8 cellular contexts compared by ENCODE assay signal in the genomic region with DNA sequence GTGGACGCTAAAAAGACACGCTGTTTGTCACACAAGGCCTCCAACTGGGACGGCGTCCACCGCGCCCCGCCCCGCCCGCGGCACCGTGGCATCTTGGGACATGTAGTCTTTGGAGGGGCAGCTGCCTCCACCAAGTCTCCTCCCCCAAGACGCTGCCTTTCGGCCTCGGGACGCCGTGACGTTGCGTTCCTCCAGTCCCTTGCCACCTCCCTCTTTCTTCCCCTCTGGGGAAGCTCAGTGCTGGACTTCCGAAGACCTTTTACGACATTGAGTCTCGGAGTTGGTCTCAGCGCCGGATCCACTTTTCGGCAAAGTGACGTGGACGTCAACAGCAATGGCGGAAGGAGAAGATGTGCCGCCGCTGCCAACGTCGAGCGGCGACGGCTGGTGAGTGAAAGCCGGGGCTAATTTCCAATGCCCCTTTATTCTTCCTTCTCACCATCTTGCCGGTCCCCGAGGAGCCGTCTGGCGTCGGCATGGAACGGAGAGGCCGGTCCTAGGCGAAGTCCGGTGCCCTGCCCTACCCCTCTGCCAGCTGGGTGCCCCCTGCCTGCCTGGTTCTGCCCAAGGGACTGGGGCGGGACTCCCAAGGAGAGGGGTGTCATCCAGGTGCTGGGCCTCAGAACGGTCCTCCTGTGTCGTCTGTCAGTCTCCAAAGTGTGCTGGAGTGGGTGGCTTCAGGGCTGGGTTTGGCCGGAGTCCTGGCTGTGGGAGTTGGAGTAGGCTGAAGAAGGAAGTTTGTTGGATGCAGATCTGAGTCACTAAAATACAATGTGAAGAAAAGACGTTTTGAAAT. TPM values are rescaled to one million over a fixed set of nuclear protein-coding genes. Genes with fewer than 3 reads are reported as not detected.
A peak's percentile ranks its signal among the peaks of the same experiment; 100 is the strongest.
DNase-seq lines count a peak whose midpoint lies in the region; ATAC-seq lines count a peak whose summit lies in the region.

TBC1D23 (plus strand) TSS at position 308 of the 796 bp plus-strand sequence; CDS start at position 335, 27 bp downstream.

- H3K27me3 ChIP-seq in rectal smooth muscle tissue (ENCODE audit: control insufficient read depth, insufficient read depth, low read length) = no peaks in the 10 kb centered on the region
- H3K27me3 ChIP-seq in aorta (ENCODE audit: control insufficient read depth in 1 of 2, insufficient read depth in 2 of 2, low read length in 1 of 2) = no peaks in the 10 kb centered on the region

- WGBS in aorta, 2 donors = 0% methylated on average over 49 of the region's 49 CpGs

- intact Hi-C loops in aorta (cut with DNase I) = no loop called here

- peak; percentile 100 for ATAC-seq in GM18511 (IDR thresholded peaks at IDR 0.05; ENCODE audit: unreplicated experiment)
- peak; percentile 99 for ATAC-seq in HG03039 (IDR thresholded peaks at IDR 0.05; ENCODE audit: unreplicated experiment)
- ATAC-seq in aorta (ENCODE audit: low FRiP score) = peak; percentile 100

- peak within 1 kb of the TSS; percentile 98 for H3K4me3 ChIP-seq in rectal smooth muscle tissue (ENCODE audit: low read length)
- H3K4me3 ChIP-seq in aorta (ENCODE audit: low read length in 2 of 2) = peak within 1 kb of the TSS; percentile 72 to 86

- H3K4me1 ChIP-seq in rectal smooth muscle tissue (ENCODE audit: control insufficient read depth, insufficient read depth, low read length) (peaks cover 10% of the 10 kb centered on the region), aorta (ENCODE audit: control insufficient read depth in 1 of 2, insufficient read depth in 2 of 2, low read length in 2 of 2) (peaks cover 0 to 4% of the 10 kb centered on the region in 2 donors)

- DNase-seq in NCI-H2081 (lab: John Stamatoyannopoulos, UW) (peak; percentile 96 to 99), T1000 (lab: John Stamatoyannopoulos, UW) (peak; percentile 96), astrocyte of the hippocampus (ENCODE audit: low read depth, low spot score) (peak; percentile 100), hepatic stellate cell (ENCODE audit: low spot score) (peak; percentile 94), aorta (peak; percentile 99)

- no peaks in the 10 kb centered on the region for H3K9me3 ChIP-seq in aorta (ENCODE audit: control insufficient read depth, low read length)

- peak within 1 kb of the TSS; percentile 99 for H3K9ac ChIP-seq in rectal smooth muscle tissue (ENCODE audit: low read length)

- H3K36me3 ChIP-seq in rectal smooth muscle tissue (ENCODE audit: control insufficient read depth, insufficient read depth, low read length) = no peaks in the 10 kb centered on the region
- no peaks in the 10 kb centered on the region for H3K36me3 ChIP-seq in aorta (ENCODE audit: control insufficient read depth in 1 of 2, insufficient read depth in 2 of 2, low read length in 1 of 2)

- H3K27ac ChIP-seq in rectal smooth muscle tissue (ENCODE audit: low read depth, low read length) = peak within 1 kb of the TSS; percentile 98
- peak within 1 kb of the TSS; percentile 45 to 85 for H3K27ac ChIP-seq in aorta (ENCODE audit: low read depth in 1 of 2, low read length in 2 of 2)

RNA-seq across cellular contexts. Expression of gene TBC1D23, which starts in this region (rescaled TPM):
- 10 to 100 TPM; 44.1 to 59.3 TPM for total RNA-seq in aorta
- polyA plus RNA-seq in aorta = 10 to 100 TPM; 19.5 to 22.5 TPM

Comparison
In these comparisons a context has a peak if more than half of its experiments do, and no peak if none do; other contexts are left out.
1. Peak in every context shown above with its lines: DNase-seq, ATAC-seq, H3K4me3 ChIP-seq and H3K27ac ChIP-seq.